In genomic region chr5:176536132-176536901, GRCh38 we compare ENCODE assay signal across 8 cellular contexts. TPM values are rescaled to one million over a fixed set of nuclear protein-coding genes. Genes with fewer than 3 reads are reported as not detected.
DNase-seq lines count a peak whose midpoint lies in the region; ATAC-seq and TF ChIP-seq lines count a peak whose summit lies in the region.

No MANE protein-coding gene starts in this region.

- DNase-seq in A172 (ENCODE audit: low spot score) (peak; percentile 73), T follicular helper cell (ENCODE audit: low read depth) (peak; percentile 78), amniotic epithelial cell (ENCODE audit: low read depth) (peak; percentile 66), left ventricle myocardium inferior (peak; percentile 86), posterior cingulate gyrus (peak; percentile 68 to 97 (median 80)), upper lobe of right lung (peak; percentile 90)

- no peaks in the 10 kb centered on the region for H3K9me3 ChIP-seq in left ventricle myocardium inferior (replicated peaks)
- no peaks in the 10 kb centered on the region for H3K9me3 ChIP-seq in upper lobe of right lung

- TF ChIP-seq CTCF in KMS-11 (conservative IDR thresholded peaks at IDR 0.05; ENCODE audit: low read depth, low read length) (no peak), left ventricle myocardium inferior (IDR thresholded peaks at IDR 0.05; ENCODE audit: borderline replicate concordance) (no peak), upper lobe of right lung (IDR thresholded peaks at IDR 0.05) (no peak)

- H2AFZ ChIP-seq in KMS-11 (ENCODE audit: low read depth): peak overlapping the region; percentile 26; the same call in 1 of the 2 replicates

- peaks cover 25% of the 10 kb centered on the region for H3K4me1 ChIP-seq in KMS-11 (ENCODE audit: low read depth, poor library complexity, severe bottlenecking)
- H3K4me1 ChIP-seq in left ventricle myocardium inferior: peaks cover 76% of the 10 kb centered on the region
- H3K4me1 ChIP-seq in upper lobe of right lung: peaks cover 52% of the 10 kb centered on the region

- H4K20me1 ChIP-seq in KMS-11 (ENCODE audit: insufficient read depth): no peaks in the 10 kb centered on the region

- peak; percentile 24 for ATAC-seq in GM18498 (IDR thresholded peaks at IDR 0.05; ENCODE audit: unreplicated experiment)
- peak; percentile 58 for ATAC-seq in upper lobe of right lung

- H3K36me3 ChIP-seq in KMS-11 (ENCODE audit: insufficient read depth) (no peaks in the 10 kb centered on the region), left ventricle myocardium inferior (peaks cover 9% of the 10 kb centered on the region), upper lobe of right lung (peaks cover 7% of the 10 kb centered on the region)

- H3K4me3 ChIP-seq in KMS-11 (IDR thresholded peaks at IDR 0.05; ENCODE audit: insufficient read depth, low read depth, low read length) (no peak overlapping the region), left ventricle myocardium inferior (peak overlapping the region; percentile 93), upper lobe of right lung (peak overlapping the region; percentile 98)

- H3K27me3 ChIP-seq in KMS-11 (ENCODE audit: insufficient read depth, low read depth) (no peaks in the 10 kb centered on the region), left ventricle myocardium inferior (ENCODE audit: low read depth) (no peaks in the 10 kb centered on the region), upper lobe of right lung (no peaks in the 10 kb centered on the region)

- intact Hi-C loops in left ventricle myocardium inferior (cut with micrococcal nuclease): no loop called here
- intact Hi-C loops in posterior cingulate gyrus (cut with DNase I): loop anchor here (10.0 kb wide), 1 partner anchor 152 kb away; the partner anchor contains the start of genes HIGD2A and NOP16
- intact Hi-C loops in upper lobe of right lung (cut with DNase I): no loop called here

- peak overlapping the region; percentile 97 for H3K9ac ChIP-seq in KMS-11

- H3K27ac ChIP-seq in KMS-11: peak overlapping the region; percentile 84
- H3K27ac ChIP-seq in left ventricle myocardium inferior (replicated peaks): peak overlapping the region; percentile 100
- peak overlapping the region; percentile 98 for H3K27ac ChIP-seq in upper lobe of right lung

- peaks cover 40% of the 10 kb centered on the region for H3K79me2 ChIP-seq in KMS-11 (ENCODE audit: insufficient read depth, low read depth)

- peak overlapping the region; percentile 60 for H3K4me2 ChIP-seq in KMS-11

RNA-seq across cellular contexts. Expression of gene RNF44, which starts 0.9 kb away (rescaled TPM):
- 8.1 and 9.2 TPM in 2 replicates for total RNA-seq in A172 (2014; rRNA removed; shearing (Covaris generic))
- total RNA-seq in left ventricle myocardium inferior (28.2 TPM), upper lobe of right lung (48.0 TPM)

RNA-seq across cellular contexts. Expression of gene CDHR2, which starts 12.8 kb away (rescaled TPM):
- 0.12 TPM in 1 of 2 replicates, not detected in the other for total RNA-seq in A172 (2014; rRNA removed; shearing (Covaris generic))
- total RNA-seq in left ventricle myocardium inferior (0.33 TPM), upper lobe of right lung (0.35 TPM)
